1 cellular context compared by ENCODE assay signal in the genomic region with DNA sequence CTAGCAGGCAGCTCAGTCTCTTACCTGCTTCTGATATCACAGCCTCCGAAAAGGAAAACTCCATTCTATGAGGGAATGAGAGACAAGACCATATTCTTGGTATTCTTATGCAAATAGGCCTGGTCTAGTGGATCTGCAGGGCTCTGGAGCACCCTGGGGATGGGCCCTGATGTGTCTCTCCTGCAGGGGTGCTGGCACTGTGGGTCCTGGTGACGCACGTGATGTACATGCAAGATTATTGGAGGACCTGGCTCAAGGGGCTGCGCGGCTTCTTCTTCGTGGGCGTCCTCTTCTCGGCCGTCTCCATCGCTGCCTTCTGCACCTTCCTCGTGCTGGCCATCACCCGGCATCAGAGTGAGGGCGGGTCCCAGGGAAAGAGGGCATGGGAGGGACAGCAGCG.
TF ChIP-seq lines count a peak whose summit lies in the region.

No MANE protein-coding gene starts in this region.

TF ChIP-seq in H1, 55 proteins besides CTCF, POLR2A, EP300 and RAD21:
- no peak for TF ChIP-seq TAF7 (optimal IDR thresholded peaks at IDR 0.05; ENCODE audit: borderline replicate concordance, low read depth, low read length)
- TF ChIP-seq, protein P1, sequence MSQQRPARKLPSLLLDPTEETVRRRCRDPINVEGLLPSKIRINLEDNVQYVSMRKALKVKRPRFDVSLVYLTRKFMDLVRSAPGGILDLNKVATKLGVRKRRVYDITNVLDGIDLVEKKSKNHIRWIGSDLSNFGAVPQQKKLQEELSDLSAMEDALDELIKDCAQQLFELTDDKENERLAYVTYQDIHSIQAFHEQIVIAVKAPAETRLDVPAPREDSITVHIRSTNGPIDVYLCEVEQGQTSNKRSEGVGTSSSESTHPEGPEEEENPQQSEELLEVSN (IDR thresholded peaks at IDR 0.05): peak; percentile 23; the same call in 1 of the 2 replicates
